Comparison of ENCODE assay signal across 11 cellular contexts in genomic region chr6:41801380-41801779, GRCh38. TPM values are rescaled to one million over a fixed set of nuclear protein-coding genes. Genes with fewer than 3 reads are reported as not detected.
DNase-seq lines count a peak whose midpoint lies in the region; ATAC-seq and TF ChIP-seq lines count a peak whose summit lies in the region.
"Had no signal": no experiment of that assay in that cellular context is flagged by ENCODE, and none has a peak within 500 bp of the region (broad histone marks: within the 10 kb centered on the region; RNA-seq: fewer than 3 reads in every experiment).

No MANE protein-coding gene starts in this region.

- H3K9me3 ChIP-seq in AG04450 (ENCODE audit: control insufficient read depth, insufficient read depth, low read length) (no peaks in the 10 kb centered on the region; the same call in 1 of the 2 replicates), RWPE2 (ENCODE audit: severe bottlenecking) (no peaks in the 10 kb centered on the region)

- peak; percentile 81 for TF ChIP-seq CTCF in AG04450 (IDR thresholded peaks at IDR 0.05; ENCODE audit: low read depth, low read length)
- TF ChIP-seq CTCF in GM12874 (IDR thresholded peaks at IDR 0.05; ENCODE audit: insufficient read depth, low read depth, low read length) = peak; percentile 25; the same call in 1 of the 2 replicates
- peak; percentile 75 for TF ChIP-seq CTCF in RWPE2 (IDR thresholded peaks at IDR 0.05; ENCODE audit: poor library complexity, severe bottlenecking)
- peak; percentile 63 for TF ChIP-seq CTCF in fibroblast of villous mesenchyme (IDR thresholded peaks at IDR 0.05; ENCODE audit: insufficient read depth, low read depth, low read length)

- CTCF ChIA-PET in AG04450 (lab: Charles Lee) = interaction anchor here (0.5 to 7.6 kb wide), 26 partner anchors 12 to 730 kb away, joined by 3 to 96 read pairs (median 4); partner anchors contain the start of genes BYSL, MED20 and TOMM6

- no peak overlapping the region for H3K4me3 ChIP-seq in AG04450 (ENCODE audit: low read depth, low read length)
- H3K4me3 ChIP-seq in RWPE2 (ENCODE audit: severe bottlenecking) = no peak overlapping the region
- H3K4me3 ChIP-seq in fibroblast of villous mesenchyme (ENCODE audit: low read depth, low read length) = no peak overlapping the region

- H3K27ac ChIP-seq in AG04450 (ENCODE audit: low read depth, low read length) (no peak overlapping the region), RWPE2 (ENCODE audit: poor library complexity, severe bottlenecking) (no peak overlapping the region)

- POLR2A ChIA-PET in AG04450 (lab: Yijun Ruan, JAX) = interaction anchor here (0.7 kb wide), 2 partner anchors 13 to 249 kb away, joined by 4 to 11 read pairs; partner anchors contain the start of gene TAF8

- no peaks in the 10 kb centered on the region for H3K36me3 ChIP-seq in RWPE2 (ENCODE audit: low read depth)

- DNase-seq in AG04450 (ENCODE audit: low read depth, low spot score) (no peak), RWPE2 (ENCODE audit: low spot score) (no peak), fibroblast of villous mesenchyme (ENCODE audit: low read depth) (peak; percentile 18), NCI-H510A treated with DMSO at 0.1 percent for 48 hours (lab: John Stamatoyannopoulos, UW) (no peak)
- DNase-seq: GOT3, NCI-H1092 treated with DMSO at 0.1 percent for 48 hours had no signal

- H3K4me1 ChIP-seq in RWPE2 (ENCODE audit: insufficient read depth, poor library complexity, severe bottlenecking) = no peaks in the 10 kb centered on the region

- no peaks in the 10 kb centered on the region for H3K27me3 ChIP-seq in AG04450 (ENCODE audit: control insufficient read depth, insufficient read depth, low read length)
- H3K27me3 ChIP-seq in RWPE2 (ENCODE audit: insufficient read depth, poor library complexity, severe bottlenecking) = no peaks in the 10 kb centered on the region

- ATAC-seq in RWPE2 (ENCODE audit: low read depth) (peak; percentile 55; the same call in 2 of the 3 replicates), HG02798 (IDR thresholded peaks at IDR 0.05; ENCODE audit: poor library complexity, unreplicated experiment) (no peak), GM21717 (IDR thresholded peaks at IDR 0.05; ENCODE audit: unreplicated experiment) (no peak), GM21360 (IDR thresholded peaks at IDR 0.05; ENCODE audit: unreplicated experiment) (no peak)

RNA-seq across cellular contexts. Expression of gene TOMM6, which starts 13.9 kb away (rescaled TPM):
- 165 and 192 TPM in 2 replicates for polyA plus RNA-seq in AG04450 (2011; rRNA removed)
- 49.3 and 52.0 TPM in 2 replicates for polyA minus RNA-seq in AG04450 (2011; rRNA and poly(A)+ RNA removed)
- total RNA-seq in fibroblast of villous mesenchyme = 67.3 and 70.0 TPM in 2 replicates

RNA-seq across cellular contexts. Expression of gene PRICKLE4, which starts 20.8 kb away (rescaled TPM):
- polyA plus RNA-seq in AG04450 (2011; rRNA removed) = 0.12 TPM in 1 of 2 replicates, not detected in the other
- polyA minus RNA-seq in AG04450 (2011; rRNA and poly(A)+ RNA removed) = not detected in 2 replicates
- total RNA-seq in fibroblast of villous mesenchyme = 0.64 and 0.86 TPM in 2 replicates
- total RNA-seq: Daoy had no signal

RNA-seq across cellular contexts. Expression of gene FRS3, which starts 21.7 kb away (rescaled TPM):
- 2.2 and 2.6 TPM in 2 replicates for polyA plus RNA-seq in AG04450 (2011; rRNA removed)
- 3.1 and 3.4 TPM in 2 replicates for polyA minus RNA-seq in AG04450 (2011; rRNA and poly(A)+ RNA removed)
- total RNA-seq in fibroblast of villous mesenchyme = 1.3 TPM in 2 replicates

RNA-seq across cellular contexts. Expression of gene PGC, which starts 54.2 kb away (rescaled TPM):
- polyA plus RNA-seq in AG04450 (2011; rRNA removed) = not detected in 2 replicates
- polyA minus RNA-seq in AG04450 (2011; rRNA and poly(A)+ RNA removed) = not detected in 2 replicates
- total RNA-seq in fibroblast of villous mesenchyme = not detected in 2 replicates
- total RNA-seq: Daoy had no signal

Comparison
In these comparisons a context has a peak if more than half of its experiments do, and no peak if none do; other contexts are left out.
1. CTCF ChIP-seq: peak in every context shown above with its lines; median percentile 81 in AG04450; 75 in RWPE2; 63 in fibroblast of villous mesenchyme; 25 in GM12874.